Comparison of ENCODE assay signal across 1 cellular context in genomic region chr19:10566658-10567410, GRCh38.
TF ChIP-seq lines count a peak whose summit lies in the region.

No MANE protein-coding gene starts in this region.

TF ChIP-seq in K562, 482 proteins besides CTCF, POLR2A, EP300 and RAD21:
- 0 out of 2 replicates have a peak, but pooled peaks have one; percentile 0 for TF ChIP-seq ZNF766 (CRISPR knock-in tag; conservative IDR thresholded peaks at IDR 0.05)
- 0 out of 2 replicates have a peak, but pooled peaks have one; percentile 43 for TF ChIP-seq ZNF311 (CRISPR knock-in tag; IDR thresholded peaks at IDR 0.05)
- TF ChIP-seq XRCC3 (IDR thresholded peaks at IDR 0.05), result no peak
- peak; percentile 35; the same call in 1 of the 2 replicates for TF ChIP-seq MAX (CRISPR knock-in tag; IDR thresholded peaks at IDR 0.05)
- 0 out of 2 replicates have a peak, but pooled peaks have one; percentile 20 for TF ChIP-seq ZNF121 (CRISPR knock-in tag; conservative IDR thresholded peaks at IDR 0.05)
- TF ChIP-seq, protein P1, sequence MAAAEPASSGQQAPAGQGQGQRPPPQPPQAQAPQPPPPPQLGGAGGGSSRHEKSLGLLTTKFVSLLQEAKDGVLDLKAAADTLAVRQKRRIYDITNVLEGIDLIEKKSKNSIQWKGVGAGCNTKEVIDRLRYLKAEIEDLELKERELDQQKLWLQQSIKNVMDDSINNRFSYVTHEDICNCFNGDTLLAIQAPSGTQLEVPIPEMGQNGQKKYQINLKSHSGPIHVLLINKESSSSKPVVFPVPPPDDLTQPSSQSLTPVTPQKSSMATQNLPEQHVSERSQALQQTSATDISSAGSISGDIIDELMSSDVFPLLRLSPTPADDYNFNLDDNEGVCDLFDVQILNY (CRISPR knock-in tag; IDR thresholded peaks at IDR 0.05), result 0 out of 2 replicates have a peak, but pooled peaks have one; percentile 55
TF ChIP-seq in K562: peak in this region for 5.
